ENCODE assay signal across 10 cellular contexts in the genomic region with DNA sequence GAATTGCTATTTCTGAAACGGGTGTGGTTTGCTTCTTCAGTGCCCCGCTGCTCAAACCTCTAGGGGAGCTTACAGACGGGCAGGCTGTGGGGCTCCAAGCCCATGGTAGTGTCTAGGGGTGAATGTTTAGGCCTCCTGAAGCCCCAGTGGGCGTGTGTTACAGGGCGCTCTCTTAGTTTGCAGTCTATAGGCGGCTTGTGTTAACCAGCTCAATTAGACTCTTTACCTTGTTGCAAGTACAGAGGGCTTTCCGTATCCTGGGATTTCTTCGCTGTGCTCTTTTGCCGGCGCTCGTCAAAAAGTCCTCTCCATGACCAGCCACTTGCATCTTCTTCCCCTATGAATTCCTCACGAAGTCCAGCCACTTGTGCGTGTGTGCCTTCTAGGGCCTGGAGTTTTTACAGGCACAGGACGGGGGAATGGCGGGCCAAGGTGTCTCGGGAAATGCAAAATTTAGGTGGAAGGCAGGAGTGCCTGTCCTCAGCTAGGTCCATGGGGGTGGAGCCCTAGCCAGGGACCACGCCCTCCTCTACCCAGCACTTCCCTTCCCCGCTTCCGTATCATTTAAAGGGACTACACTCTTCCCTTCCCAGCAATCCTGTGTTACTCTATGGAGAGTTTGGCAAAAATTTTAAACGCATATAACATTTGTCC.
DNase-seq lines count a peak whose midpoint lies in the region; ATAC-seq and TF ChIP-seq lines count a peak whose summit lies in the region.
"Had no signal": no experiment of that assay in that cellular context is flagged by ENCODE, and none has a peak within 500 bp of the region (broad histone marks: within the 10 kb centered on the region; RNA-seq: fewer than 3 reads in every experiment).

No MANE protein-coding gene starts in this region.

- no peak overlapping the region for H2AFZ ChIP-seq in ACC112 (ENCODE audit: low read length, unreplicated experiment)

- no peaks in the 10 kb centered on the region for H3K27me3 ChIP-seq in ACC112 (ENCODE audit: insufficient read depth, low read length)
- H3K27me3 ChIP-seq in mucosa of rectum (ENCODE audit: control insufficient read depth in 2 of 2, insufficient read depth in 2 of 2, low read length in 2 of 2) = no peaks in the 10 kb centered on the region

- H3K27ac ChIP-seq in ACC112 (ENCODE audit: low read depth, low read length) (no peak overlapping the region), mucosa of rectum (ENCODE audit: low read depth in 2 of 2, low read length in 2 of 2) (no peak overlapping the region)

- H3K36me3 ChIP-seq in ACC112 (ENCODE audit: insufficient read depth, low read length) (no peaks in the 10 kb centered on the region), mucosa of rectum (ENCODE audit: control insufficient read depth in 2 of 2, insufficient read depth in 2 of 2, low read length in 2 of 2) (no peaks in the 10 kb centered on the region)

- H3K4me3 ChIP-seq in ACC112 (ENCODE audit: low read depth, low read length) = peak overlapping the region; percentile 68
- H3K4me3 ChIP-seq in fibroblast of the aortic adventitia (ENCODE audit: low read depth, low read length) = peak overlapping the region; percentile 64
- peak overlapping the region; percentile 53 to 70 for H3K4me3 ChIP-seq in mucosa of rectum (ENCODE audit: low read length in 2 of 2)

- ATAC-seq in HG02678 (IDR thresholded peaks at IDR 0.05; ENCODE audit: unreplicated experiment) = no peak
- ATAC-seq: activated naive CD4-positive, alpha-beta T cell treated with anti-CD3 and anti-CD28 coated beads, Interleukin-2, amount 50 U/mL, for 72 hours had no signal

- TF ChIP-seq CTCF in fibroblast of the aortic adventitia (IDR thresholded peaks at IDR 0.05; ENCODE audit: insufficient read depth, low read length) = no peak

- no peaks in the 10 kb centered on the region for H3K79me2 ChIP-seq in ACC112 (ENCODE audit: control insufficient read depth, insufficient read depth, low read length, unreplicated experiment)

- H3K4me1 ChIP-seq in ACC112 (ENCODE audit: control insufficient read depth, insufficient read depth, low read length, unreplicated experiment) (no peaks in the 10 kb centered on the region), mucosa of rectum (ENCODE audit: control insufficient read depth in 2 of 2, insufficient read depth in 2 of 2, low read length in 2 of 2) (no peaks in the 10 kb centered on the region)

- DNase-seq in NCI-H460 (ENCODE audit: extremely low read depth, low read depth) (peak; percentile 23), fibroblast of the aortic adventitia (ENCODE audit: low read depth) (peak; percentile 45), NCI-H82 treated with DMSO at 0.1 percent for 48 hours (lab: John Stamatoyannopoulos, UW; ENCODE audit: unreplicated experiment) (no peak), T-helper 1 cell (no peak)
- no peak for DNase-seq in activated effector memory CD4-positive, alpha-beta T cell treated with anti-CD3 and anti-CD28 coated beads, Interleukin-2, amount 50 U/mL, for 16 hours
- DNase-seq: stimulated activated CD4-positive, alpha-beta T cell treated with anti-CD3 and anti-CD28 coated beads, Interleukin-4, amount 100 ng/mL, for 4 hours had no signal

- H3K9me3 ChIP-seq in mucosa of rectum (ENCODE audit: control insufficient read depth in 2 of 2, low read length in 2 of 2) = no peaks in the 10 kb centered on the region

- H3K9ac ChIP-seq in mucosa of rectum (ENCODE audit: low read depth in 1 of 2, low read length in 2 of 2) = peak overlapping the region; percentile 15 to 48

Comparison
In these comparisons a context has a peak if more than half of its experiments do, and no peak if none do; other contexts are left out.
1. DNase-seq: peak in NCI-H460 (single experiment) and fibroblast of the aortic adventitia (single experiment); none in NCI-H82 treated with DMSO at 0.1 percent for 48 hours (single experiment), activated effector memory CD4-positive, alpha-beta T cell treated with anti-CD3 and anti-CD28 coated beads, Interleukin-2, amount 50 U/mL, for 16 hours (single experiment) and T-helper 1 cell (0 of 5).
2. Peak in every context shown above with its lines, with median percentiles within 50 percentile points of each other: H3K4me3 ChIP-seq.